In the genomic region with DNA sequence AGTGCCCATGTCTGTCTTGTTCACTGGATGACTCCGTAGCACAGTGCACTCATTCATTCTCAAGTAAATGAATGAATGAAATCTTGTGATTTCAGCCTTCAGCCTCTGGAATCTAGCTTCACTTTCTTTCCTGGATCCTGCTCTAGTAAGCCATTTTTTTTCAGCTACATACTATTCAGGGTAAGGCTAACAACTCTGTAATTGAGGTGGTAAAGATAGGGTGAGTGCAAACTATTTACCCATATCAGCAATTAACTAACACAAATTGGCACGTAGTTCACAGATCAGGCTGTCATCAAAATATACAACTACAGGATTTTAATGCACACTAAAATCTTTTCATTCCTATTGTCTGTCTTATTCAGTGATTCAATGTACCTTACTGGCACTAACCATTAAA, we compare ENCODE assay signal across 29 cellular contexts.
"Had no signal": no experiment of that assay in that cellular context is flagged by ENCODE, and none has a peak within 500 bp of the region (broad histone marks: within the 10 kb centered on the region; RNA-seq: fewer than 3 reads in every experiment).

No MANE protein-coding gene starts in this region.

- H3K4me1 Mint-ChIP-seq: stimulated activated memory B cell treated with anti-CD40 and anti-IgM and Interleukin-4, amounts not matched to agents 10 μg/mL and 1 μg/mL and 100 μg/mL, for 72 hours; stimulated activated naive B cell treated with anti-CD40 and anti-IgM and Interleukin-4, amounts not matched to agents 10 μg/mL and 1 μg/mL and 100 μg/mL, for 72 hours had no signal

- H3K27ac Mint-ChIP-seq: stimulated activated effector memory CD8-positive, alpha-beta T cell treated with anti-CD3 and anti-CD28 coated beads, Interleukin-12 subunit alpha, Interleukin-12 subunit beta, amount 100 ng/mL, for 72 hours; stimulated activated memory B cell treated with anti-CD40 and anti-IgM and Interleukin-4, amounts not matched to agents 10 μg/mL and 1 μg/mL and 100 μg/mL, for 72 hours; stimulated activated naive B cell treated with anti-CD40 and anti-IgM and Interleukin-4, amounts not matched to agents 10 μg/mL and 1 μg/mL and 100 μg/mL, for 72 hours; stimulated activated naive CD8-positive, alpha-beta T cell treated with anti-CD3 and anti-CD28 coated beads, Interleukin-15, amount 100 ng/mL, for 72 hours; stimulated activated naive CD8-positive, alpha-beta T cell treated with anti-CD3 and anti-CD28 coated beads, Interleukin-15, Interleukin-2, amounts not matched to agents 100 ng/mL and 50 ng/mL, for 24 hours; type B pancreatic cell had no signal

- DNase-seq: stimulated activated CD4-positive, alpha-beta T cell treated with anti-CD3 and anti-CD28 coated beads, Interleukin-2, amount 100 ng/mL, for 48 hours; stimulated activated CD4-positive, alpha-beta T cell treated with anti-CD3 and anti-CD28 coated beads, Interleukin-4, amount 100 ng/mL, for 1 hour; stimulated activated CD4-positive, alpha-beta T cell treated with anti-CD3 and anti-CD28 coated beads, Interleukin-4, amount 100 ng/mL, for 24 hours; stimulated activated CD4-positive, alpha-beta T cell treated with anti-CD3 and anti-CD28 coated beads, Interleukin-4, amount 100 ng/mL, for 4 hours; stimulated activated CD8-positive, alpha-beta memory T cell treated with anti-CD3 and anti-CD28 coated beads, Interleukin-4, amount 100 ng/mL, for 48 hours; stimulated activated naive B cell treated with anti-CD40 and anti-IgM and Interleukin-4, amounts not matched to agents 10 μg/mL and 1 μg/mL and 100 μg/mL, for 72 hours; stimulated activated naive CD4-positive, alpha-beta T cell; stimulated activated naive CD4-positive, alpha-beta T cell treated with Interleukin-2 at 50 U/mL for 16 hours; stimulated activated naive CD8-positive, alpha-beta T cell treated with anti-CD3 and anti-CD28 coated beads, Interleukin-15, amount 100 ng/mL, for 72 hours; stimulated activated naive CD8-positive, alpha-beta T cell treated with anti-CD3 and anti-CD28 coated beads, Interleukin-15, Interleukin-2, amounts not matched to agents 100 U/mL and 50 U/mL, for 24 hours; stomach; substantia nigra; testis; thyroid gland; tibial artery; transverse colon; trophoblast cell; upper lobe of left lung; upper lobe of right lung; uterus had no signal

- H3K36me3 ChIP-seq: stomach, suprapubic skin, thoracic aorta, thyroid gland, tibial nerve, transverse colon, upper lobe of left lung, upper lobe of right lung, uterus, vagina had no signal

- H3K36me3 Mint-ChIP-seq: stimulated activated memory B cell treated with anti-CD40 and anti-IgM and Interleukin-4, amounts not matched to agents 10 μg/mL and 1 μg/mL and 100 μg/mL, for 72 hours had no signal

- H3K27me3 Mint-ChIP-seq: stimulated activated memory B cell treated with anti-CD40 and anti-IgM and Interleukin-4, amounts not matched to agents 10 μg/mL and 1 μg/mL and 100 μg/mL, for 72 hours; stimulated activated naive B cell treated with anti-CD40 and anti-IgM and Interleukin-4, amounts not matched to agents 10 μg/mL and 1 μg/mL and 100 μg/mL, for 72 hours; stimulated activated naive CD8-positive, alpha-beta T cell treated with anti-CD3 and anti-CD28 coated beads, Interleukin-15, amount 100 ng/mL, for 72 hours; stimulated activated naive CD8-positive, alpha-beta T cell treated with anti-CD3 and anti-CD28 coated beads, Interleukin-15, Interleukin-2, amounts not matched to agents 100 ng/mL and 50 ng/mL, for 24 hours had no signal

- H3K4me3 ChIP-seq: stomach, suprapubic skin, testis, thoracic aorta, thyroid gland, tibial artery, tibial nerve, transverse colon, upper lobe of left lung, upper lobe of right lung, uterus, vagina had no signal

- H3K9me3 Mint-ChIP-seq: stimulated activated memory B cell treated with anti-CD40 and anti-IgM and Interleukin-4, amounts not matched to agents 10 μg/mL and 1 μg/mL and 100 μg/mL, for 72 hours; type B pancreatic cell had no signal

- FAIRE-seq: urothelium cell line had no signal

- H3K27ac ChIP-seq: stomach, suprapubic skin, testis, thoracic aorta, thyroid gland, tibial artery, tibial nerve, transverse colon, upper lobe of left lung, upper lobe of right lung, uterus, vagina had no signal

- ATAC-seq: stimulated activated effector memory CD8-positive, alpha-beta T cell treated with anti-CD3 and anti-CD28 coated beads, Interleukin-12 subunit alpha, Interleukin-12 subunit beta, amount 100 ng/mL, for 72 hours; stimulated activated memory B cell treated with anti-CD40 and anti-IgM and Interleukin-4, amounts not matched to agents 10 μg/mL and 1 μg/mL and 100 μg/mL, for 72 hours; stimulated activated naive B cell treated with anti-CD40 and anti-IgM and Interleukin-4, amounts not matched to agents 10 μg/mL and 1 μg/mL and 100 μg/mL, for 72 hours; stimulated activated naive CD8-positive, alpha-beta T cell treated with anti-CD3 and anti-CD28 coated beads, Interleukin-15, amount 100 ng/mL, for 72 hours; stimulated activated naive CD8-positive, alpha-beta T cell treated with anti-CD3 and anti-CD28 coated beads, Interleukin-15, Interleukin-2, amounts not matched to agents 100 U/mL and 50 U/mL, for 24 hours; upper lobe of right lung had no signal

- H3K4me1 ChIP-seq: stomach, suprapubic skin, testis, thyroid gland, tibial artery, tibial nerve, upper lobe of left lung, upper lobe of right lung, uterus, vagina had no signal

- H3K27me3 ChIP-seq: stomach, suprapubic skin, testis, thyroid gland, tibial artery, tibial nerve, transverse colon, upper lobe of left lung, upper lobe of right lung, uterus, vagina had no signal

- H3K9me3 ChIP-seq: stomach, suprapubic skin, testis, thyroid gland, transverse colon, upper lobe of left lung, upper lobe of right lung, uterus, vagina had no signal

- H3K4me3 Mint-ChIP-seq: stimulated activated effector memory CD8-positive, alpha-beta T cell treated with anti-CD3 and anti-CD28 coated beads, Interleukin-12 subunit alpha, Interleukin-12 subunit beta, amount 100 ng/mL, for 72 hours; stimulated activated memory B cell treated with anti-CD40 and anti-IgM and Interleukin-4, amounts not matched to agents 10 μg/mL and 1 μg/mL and 100 μg/mL, for 72 hours; stimulated activated naive B cell treated with anti-CD40 and anti-IgM and Interleukin-4, amounts not matched to agents 10 μg/mL and 1 μg/mL and 100 μg/mL, for 72 hours; stimulated activated naive CD8-positive, alpha-beta T cell treated with anti-CD3 and anti-CD28 coated beads, Interleukin-15, amount 100 ng/mL, for 72 hours; stimulated activated naive CD8-positive, alpha-beta T cell treated with anti-CD3 and anti-CD28 coated beads, Interleukin-15, Interleukin-2, amounts not matched to agents 100 ng/mL and 50 ng/mL, for 24 hours; type B pancreatic cell had no signal
